13 cellular contexts compared by ENCODE assay signal in genomic region chr5:3359642-3360041, GRCh38.
"Had no signal": no experiment of that assay in that cellular context is flagged by ENCODE, and none has a peak within 500 bp of the region (broad histone marks: within the 10 kb centered on the region; RNA-seq: fewer than 3 reads in every experiment).

No MANE protein-coding gene starts in this region.

- DNase-seq: activated CD4-positive, alpha-beta T cell treated with anti-CD3 and anti-CD28 coated beads, Interleukin-2, amount 50 U/mL, for 4 hours; activated gamma-delta T cell treated with Interleukin-2 at 50 U/mL for 16 hours; activated naive CD8-positive, alpha-beta T cell treated with anti-CD3 and anti-CD28 coated beads for 36 hours; activated T-cell treated with anti-CD3 and anti-CD28 coated beads for 4 hours; amniotic stem cell; erythroblast; mesenchymal stem cell; naive thymus-derived CD8-positive, alpha-beta T cell; ovary; stimulated activated CD4-positive, alpha-beta T cell treated with anti-CD3 and anti-CD28 coated beads, Interleukin-4, amount 100 ng/mL, for 4 hours; stimulated activated naive B cell treated with anti-CD40 and anti-IgM and Interleukin-4, amounts not matched to agents 10 μg/mL and 1 μg/mL and 100 μg/mL, for 72 hours had no signal

- H3K27me3 Mint-ChIP-seq: activated naive CD8-positive, alpha-beta T cell treated with anti-CD3 and anti-CD28 coated beads for 36 hours; stimulated activated naive B cell treated with anti-CD40 and anti-IgM and Interleukin-4, amounts not matched to agents 10 μg/mL and 1 μg/mL and 100 μg/mL, for 72 hours had no signal

- H3K4me1 Mint-ChIP-seq: activated naive CD8-positive, alpha-beta T cell treated with anti-CD3 and anti-CD28 coated beads for 36 hours; stimulated activated naive B cell treated with anti-CD40 and anti-IgM and Interleukin-4, amounts not matched to agents 10 μg/mL and 1 μg/mL and 100 μg/mL, for 72 hours had no signal

- ATAC-seq: naive thymus-derived CD8-positive, alpha-beta T cell; stimulated activated naive B cell treated with anti-CD40 and anti-IgM and Interleukin-4, amounts not matched to agents 10 μg/mL and 1 μg/mL and 100 μg/mL, for 72 hours had no signal

- H3K27ac Mint-ChIP-seq: activated naive CD8-positive, alpha-beta T cell treated with anti-CD3 and anti-CD28 coated beads for 36 hours; activated T-helper 1 cell treated with anti-CD3 and anti-CD28 coated beads, Interleukin-12 subunit alpha, Interleukin-12 subunit beta, Interleukin-2, Interleukin-4 antibody, amounts not matched to agents 30 ng/mL and 10 ng/mL and 1 ng/mL, durations not matched to agents 14 hours and 24 hours and 36 hours; stimulated activated naive B cell treated with anti-CD40 and anti-IgM and Interleukin-4, amounts not matched to agents 10 μg/mL and 1 μg/mL and 100 μg/mL, for 72 hours; T-helper 2 cell treated with Interferon-gamma antibody and Interleukin-4, amounts not matched to agents 5 μg/mL and 100 μg/mL, for 36 hours had no signal

- H3K36me3 Mint-ChIP-seq: activated naive CD8-positive, alpha-beta T cell treated with anti-CD3 and anti-CD28 coated beads for 36 hours; stimulated activated naive B cell treated with anti-CD40 and anti-IgM and Interleukin-4, amounts not matched to agents 10 μg/mL and 1 μg/mL and 100 μg/mL, for 72 hours had no signal

- H3K4me3 Mint-ChIP-seq: activated naive CD8-positive, alpha-beta T cell treated with anti-CD3 and anti-CD28 coated beads for 36 hours; activated T-helper 1 cell treated with anti-CD3 and anti-CD28 coated beads, Interleukin-12 subunit alpha, Interleukin-12 subunit beta, Interleukin-2, Interleukin-4 antibody, amounts not matched to agents 30 ng/mL and 10 ng/mL and 1 ng/mL, durations not matched to agents 14 hours and 24 hours and 36 hours; naive thymus-derived CD8-positive, alpha-beta T cell; stimulated activated naive B cell treated with anti-CD40 and anti-IgM and Interleukin-4, amounts not matched to agents 10 μg/mL and 1 μg/mL and 100 μg/mL, for 72 hours; T-helper 2 cell treated with Interferon-gamma antibody and Interleukin-4, amounts not matched to agents 5 μg/mL and 100 μg/mL, for 36 hours had no signal
